In the genomic region with DNA sequence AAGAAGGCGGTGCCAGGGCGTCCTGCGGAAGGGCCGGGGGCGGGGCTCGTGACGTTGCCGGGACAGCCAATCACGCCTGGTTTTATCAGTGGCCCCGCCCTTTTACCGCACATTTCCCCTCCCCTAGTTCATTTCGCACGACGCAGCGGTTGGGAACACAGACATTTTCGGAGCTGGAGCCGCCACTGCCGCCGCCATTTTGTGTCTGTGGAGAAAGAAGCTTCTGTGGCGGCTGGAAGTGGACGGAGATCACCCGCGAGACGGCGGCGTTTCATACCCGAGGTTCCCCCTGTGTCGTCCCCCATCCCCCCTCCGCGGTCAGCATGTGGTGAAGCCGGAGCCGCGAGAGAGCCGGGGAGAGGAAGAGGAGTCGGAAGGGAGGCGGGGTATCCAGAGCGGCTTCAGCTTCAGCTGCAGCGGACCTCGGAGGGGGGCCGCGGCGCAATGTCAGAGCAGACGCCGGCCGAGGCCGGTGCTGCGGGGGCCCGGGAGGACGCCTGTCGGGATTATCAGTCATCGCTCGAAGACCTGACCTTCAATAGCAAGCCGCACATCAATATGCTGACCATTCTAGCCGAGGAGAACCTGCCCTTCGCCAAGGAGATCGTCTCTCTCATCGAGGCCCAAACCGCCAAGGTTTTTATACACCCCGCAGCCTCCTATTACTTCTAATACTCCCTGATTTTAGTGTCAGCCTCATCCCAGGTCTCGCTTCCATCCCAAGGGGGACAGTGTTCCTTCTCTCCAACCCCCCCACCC, we compare ENCODE assay signal across 1 cellular context.
TF ChIP-seq lines count a peak whose summit lies in the region.

Gene PCF11 (plus strand): TSS at position 136 of the 759 bp plus-strand sequence. CDS start 309 bp downstream, at position 445.

TF ChIP-seq in A549, 52 proteins besides CTCF, POLR2A, EP300 and RAD21 (continued from another document):
- TF ChIP-seq HMGXB4 (CRISPR knock-in tag; IDR thresholded peaks at IDR 0.05; ENCODE audit: borderline replicate concordance) (no peak), ESRRA (IDR thresholded peaks at IDR 0.05; ENCODE audit: borderline replicate concordance, low read length) (no peak), JUN (IDR thresholded peaks at IDR 0.05) (peak; percentile 54 to 81), ELK1 (IDR thresholded peaks at IDR 0.05; ENCODE audit: low read depth, low read length) (no peak), SMC3 (IDR thresholded peaks at IDR 0.05) (no peak), EHMT2 (IDR thresholded peaks at IDR 0.05; ENCODE audit: low read depth) (no peak), RCOR1 (IDR thresholded peaks at IDR 0.05; ENCODE audit: low read depth, low read length) (no peak), RARB (CRISPR knock-in tag; IDR thresholded peaks at IDR 0.05) (no peak), MAFK (IDR thresholded peaks at IDR 0.05; ENCODE audit: partially characterized antibody) (no peak), TFCP2L1 (CRISPR knock-in tag; IDR thresholded peaks at IDR 0.05) (no peak), RFX5 (IDR thresholded peaks at IDR 0.05) (no peak), ATOH8 (CRISPR knock-in tag; IDR thresholded peaks at IDR 0.05; ENCODE audit: low read depth) (no peak), CHD2 (IDR thresholded peaks at IDR 0.05; ENCODE audit: low read length, partially characterized antibody) (no peak), PHF8 (IDR thresholded peaks at IDR 0.05; ENCODE audit: borderline replicate concordance, low read depth) (peak; percentile 55), BCL3 (IDR thresholded peaks at IDR 0.05) (peak; percentile 91; the same call in 2 of the 3 replicates)
- TF ChIP-seq, protein P1, sequence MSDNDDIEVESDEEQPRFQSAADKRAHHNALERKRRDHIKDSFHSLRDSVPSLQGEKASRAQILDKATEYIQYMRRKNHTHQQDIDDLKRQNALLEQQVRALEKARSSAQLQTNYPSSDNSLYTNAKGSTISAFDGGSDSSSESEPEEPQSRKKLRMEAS (IDR thresholded peaks at IDR 0.05) = peak; percentile 2; the same call in 1 of the 2 replicates
- TF ChIP-seq, protein P2, sequence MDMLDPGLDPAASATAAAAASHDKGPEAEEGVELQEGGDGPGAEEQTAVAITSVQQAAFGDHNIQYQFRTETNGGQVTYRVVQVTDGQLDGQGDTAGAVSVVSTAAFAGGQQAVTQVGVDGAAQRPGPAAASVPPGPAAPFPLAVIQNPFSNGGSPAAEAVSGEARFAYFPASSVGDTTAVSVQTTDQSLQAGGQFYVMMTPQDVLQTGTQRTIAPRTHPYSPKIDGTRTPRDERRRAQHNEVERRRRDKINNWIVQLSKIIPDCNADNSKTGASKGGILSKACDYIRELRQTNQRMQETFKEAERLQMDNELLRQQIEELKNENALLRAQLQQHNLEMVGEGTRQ (IDR thresholded peaks at IDR 0.05) = peak; percentile 77
TF ChIP-seq in A549: peak in this region for 5.
